1 cellular context compared by ENCODE assay signal in genomic region chr12:1377681-1378080, GRCh38.
TF ChIP-seq lines count a peak whose summit lies in the region.

No MANE protein-coding gene starts in this region.

TF ChIP-seq in HepG2, 621 proteins besides CTCF, POLR2A, EP300 and RAD21 (continued from another document):
- TF ChIP-seq MEIS1 (CRISPR knock-in tag; IDR thresholded peaks at IDR 0.05; ENCODE audit: borderline replicate concordance), result no peak
- TF ChIP-seq HDAC6 (IDR thresholded peaks at IDR 0.05; ENCODE audit: low read depth, low read length), result no peak
- no peak for TF ChIP-seq BRCA1 (CRISPR knock-in tag; IDR thresholded peaks at IDR 0.05)
- no peak for TF ChIP-seq ZNF567 (CRISPR knock-in tag; IDR thresholded peaks at IDR 0.05; ENCODE audit: borderline replicate concordance)
- TF ChIP-seq ZNF678 (CRISPR knock-in tag; IDR thresholded peaks at IDR 0.05), result no peak
- TF ChIP-seq HES4 (CRISPR knock-in tag; IDR thresholded peaks at IDR 0.05; ENCODE audit: borderline replicate concordance), result no peak
- no peak for TF ChIP-seq GMEB2 (CRISPR knock-in tag; IDR thresholded peaks at IDR 0.05; ENCODE audit: low read depth)
- no peak for TF ChIP-seq ZBTB7A (CRISPR knock-in tag; IDR thresholded peaks at IDR 0.05)
- no peak for TF ChIP-seq THRA (CRISPR knock-in tag; IDR thresholded peaks at IDR 0.05; ENCODE audit: borderline replicate concordance)
- TF ChIP-seq, protein P1, sequence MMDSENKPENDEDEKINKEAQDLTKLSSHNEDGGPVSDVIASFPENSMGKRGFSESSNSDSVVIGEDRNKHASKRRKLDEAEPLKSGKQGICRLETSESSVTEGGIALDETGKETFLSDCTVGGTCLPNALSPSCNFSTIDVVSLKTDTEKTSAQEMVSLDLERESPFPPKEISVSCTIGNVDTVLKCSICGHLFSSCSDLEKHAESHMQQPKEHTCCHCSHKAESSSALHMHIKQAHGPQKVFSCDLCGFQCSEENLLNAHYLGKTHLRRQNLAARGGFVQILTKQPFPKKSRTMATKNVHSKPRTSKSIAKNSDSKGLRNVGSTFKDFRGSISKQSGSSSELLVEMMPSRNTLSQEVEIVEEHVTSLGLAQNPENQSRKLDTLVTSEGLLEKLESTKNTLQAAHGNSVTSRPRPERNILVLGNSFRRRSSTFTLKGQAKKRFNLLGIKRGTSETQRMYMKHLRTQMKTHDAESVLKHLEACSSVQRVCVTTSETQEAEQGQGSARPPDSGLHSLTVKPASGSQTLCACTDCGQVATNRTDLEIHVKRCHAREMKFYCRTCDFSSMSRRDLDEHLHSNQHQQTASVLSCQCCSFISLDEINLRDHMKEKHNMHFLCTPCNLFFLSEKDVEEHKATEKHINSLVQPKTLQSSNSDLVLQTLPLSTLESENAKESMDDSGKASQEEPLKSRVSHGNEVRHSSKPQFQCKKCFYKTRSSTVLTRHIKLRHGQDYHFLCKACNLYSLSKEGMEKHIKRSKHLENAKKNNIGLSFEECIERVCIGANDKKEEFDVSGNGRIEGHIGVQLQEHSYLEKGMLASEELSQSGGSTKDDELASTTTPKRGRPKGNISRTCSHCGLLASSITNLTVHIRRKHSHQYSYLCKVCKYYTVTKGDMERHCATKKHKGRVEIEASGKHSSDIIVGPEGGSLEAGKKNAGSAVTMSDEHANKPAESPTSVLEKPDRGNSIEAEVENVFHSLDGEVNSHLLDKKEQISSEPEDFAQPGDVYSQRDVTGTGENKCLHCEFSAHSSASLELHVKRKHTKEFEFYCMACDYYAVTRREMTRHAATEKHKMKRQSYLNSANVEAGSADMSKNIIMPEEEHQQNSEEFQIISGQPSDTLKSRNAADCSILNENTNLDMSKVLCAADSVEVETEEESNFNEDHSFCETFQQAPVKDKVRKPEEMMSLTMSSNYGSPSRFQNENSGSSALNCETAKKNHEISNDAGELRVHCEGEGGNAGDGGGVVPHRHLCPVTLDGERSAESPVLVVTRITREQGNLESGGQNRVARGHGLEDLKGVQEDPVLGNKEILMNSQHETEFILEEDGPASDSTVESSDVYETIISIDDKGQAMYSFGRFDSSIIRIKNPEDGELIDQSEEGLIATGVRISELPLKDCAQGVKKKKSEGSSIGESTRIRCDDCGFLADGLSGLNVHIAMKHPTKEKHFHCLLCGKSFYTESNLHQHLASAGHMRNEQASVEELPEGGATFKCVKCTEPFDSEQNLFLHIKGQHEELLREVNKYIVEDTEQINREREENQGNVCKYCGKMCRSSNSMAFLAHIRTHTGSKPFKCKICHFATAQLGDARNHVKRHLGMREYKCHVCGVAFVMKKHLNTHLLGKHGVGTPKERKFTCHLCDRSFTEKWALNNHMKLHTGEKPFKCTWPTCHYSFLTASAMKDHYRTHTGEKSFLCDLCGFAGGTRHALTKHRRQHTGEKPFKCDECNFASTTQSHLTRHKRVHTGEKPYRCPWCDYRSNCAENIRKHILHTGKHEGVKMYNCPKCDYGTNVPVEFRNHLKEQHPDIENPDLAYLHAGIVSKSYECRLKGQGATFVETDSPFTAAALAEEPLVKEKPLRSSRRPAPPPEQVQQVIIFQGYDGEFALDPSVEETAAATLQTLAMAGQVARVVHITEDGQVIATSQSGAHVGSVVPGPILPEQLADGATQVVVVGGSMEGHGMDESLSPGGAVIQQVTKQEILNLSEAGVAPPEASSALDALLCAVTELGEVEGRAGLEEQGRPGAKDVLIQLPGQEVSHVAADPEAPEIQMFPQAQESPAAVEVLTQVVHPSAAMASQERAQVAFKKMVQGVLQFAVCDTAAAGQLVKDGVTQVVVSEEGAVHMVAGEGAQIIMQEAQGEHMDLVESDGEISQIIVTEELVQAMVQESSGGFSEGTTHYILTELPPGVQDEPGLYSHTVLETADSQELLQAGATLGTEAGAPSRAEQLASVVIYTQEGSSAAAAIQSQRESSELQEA (CRISPR knock-in tag; IDR thresholded peaks at IDR 0.05; ENCODE audit: not compliant biosample characterization), result no peak
